8 cellular contexts compared by ENCODE assay signal in genomic region chr5:59126665-59127354, GRCh38.
DNase-seq lines count a peak whose midpoint lies in the region; ATAC-seq and TF ChIP-seq lines count a peak whose summit lies in the region.

No MANE protein-coding gene starts in this region.

- no peaks in the 10 kb centered on the region for H3K9me3 ChIP-seq in RWPE2 (ENCODE audit: severe bottlenecking)
- no peaks in the 10 kb centered on the region for H3K9me3 ChIP-seq in sigmoid colon

- no peak for TF ChIP-seq POLR2A in sigmoid colon (IDR thresholded peaks at IDR 0.05)

- DNase-seq in EL (peak; percentile 64), RWPE2 (ENCODE audit: low spot score) (no peak), fibroblast of the aortic adventitia (ENCODE audit: low read depth) (peak; percentile 58), sigmoid colon (no peak), posterior cingulate gyrus (no peak)
- no peak for DNase-seq in effector CD8-positive, alpha-beta T cell (lab: John Stamatoyannopoulos, UW)

- no peak for TF ChIP-seq CTCF in RWPE2 (IDR thresholded peaks at IDR 0.05; ENCODE audit: poor library complexity, severe bottlenecking)
- no peak for TF ChIP-seq CTCF in fibroblast of the aortic adventitia (IDR thresholded peaks at IDR 0.05; ENCODE audit: insufficient read depth, low read length)
- no peak for TF ChIP-seq CTCF in sigmoid colon (IDR thresholded peaks at IDR 0.05)

- H3K36me3 ChIP-seq in RWPE2 (ENCODE audit: low read depth), result no peaks in the 10 kb centered on the region
- H3K36me3 ChIP-seq in sigmoid colon, result no peaks in the 10 kb centered on the region

- H3K27ac ChIP-seq in RWPE2 (ENCODE audit: poor library complexity, severe bottlenecking) (peak overlapping the region; percentile 51), sigmoid colon (peak overlapping the region; percentile 73 to 85 (median 80))

- peak; percentile 28; the same call in 2 of the 3 replicates for ATAC-seq in RWPE2 (ENCODE audit: low read depth)
- ATAC-seq in GM21390 (IDR thresholded peaks at IDR 0.05; ENCODE audit: unreplicated experiment), result no peak
- no peak for ATAC-seq in HG02642 (IDR thresholded peaks at IDR 0.05; ENCODE audit: poor library complexity, unreplicated experiment)

- H3K4me3 ChIP-seq in RWPE2 (ENCODE audit: severe bottlenecking), result no peak overlapping the region
- H3K4me3 ChIP-seq in fibroblast of the aortic adventitia (ENCODE audit: low read depth, low read length), result peak overlapping the region; percentile 50
- peak overlapping the region in 3 of 4 donors; percentile 27 to 35 (median 32) for H3K4me3 ChIP-seq in sigmoid colon

- 68 to 81% methylated on average over 11 of the region's 11 CpGs for WGBS in sigmoid colon, 2 donors

- H3K4me1 ChIP-seq in RWPE2 (ENCODE audit: insufficient read depth, poor library complexity, severe bottlenecking) (peaks cover 37% of the 10 kb centered on the region), sigmoid colon (peaks cover 0 to 64% (median 54%) of the 10 kb centered on the region in 4 donors)

- TF ChIP-seq EP300 in sigmoid colon (IDR thresholded peaks at IDR 0.05), result no peak

- intact Hi-C loops in sigmoid colon (cut with DNase I), result loop anchor here (1.0 to 5.0 kb wide), 2 partner anchors 35 to 87 kb away; no protein-coding TSS in a partner anchor
- intact Hi-C loops in posterior cingulate gyrus (cut with DNase I), result no loop called here

- no peaks in the 10 kb centered on the region for H3K27me3 ChIP-seq in RWPE2 (ENCODE audit: insufficient read depth, poor library complexity, severe bottlenecking)
- H3K27me3 ChIP-seq in sigmoid colon, result no peaks in the 10 kb centered on the region

Comparison
In these comparisons a context has a peak if more than half of its experiments do, and no peak if none do; other contexts are left out.
1. DNase-seq: peak in EL (single experiment) and fibroblast of the aortic adventitia (single experiment); none in RWPE2 (single experiment), sigmoid colon (single experiment), effector CD8-positive, alpha-beta T cell (single experiment) and posterior cingulate gyrus (0 of 10).